8 cellular contexts compared by ENCODE assay signal in the genomic region with DNA sequence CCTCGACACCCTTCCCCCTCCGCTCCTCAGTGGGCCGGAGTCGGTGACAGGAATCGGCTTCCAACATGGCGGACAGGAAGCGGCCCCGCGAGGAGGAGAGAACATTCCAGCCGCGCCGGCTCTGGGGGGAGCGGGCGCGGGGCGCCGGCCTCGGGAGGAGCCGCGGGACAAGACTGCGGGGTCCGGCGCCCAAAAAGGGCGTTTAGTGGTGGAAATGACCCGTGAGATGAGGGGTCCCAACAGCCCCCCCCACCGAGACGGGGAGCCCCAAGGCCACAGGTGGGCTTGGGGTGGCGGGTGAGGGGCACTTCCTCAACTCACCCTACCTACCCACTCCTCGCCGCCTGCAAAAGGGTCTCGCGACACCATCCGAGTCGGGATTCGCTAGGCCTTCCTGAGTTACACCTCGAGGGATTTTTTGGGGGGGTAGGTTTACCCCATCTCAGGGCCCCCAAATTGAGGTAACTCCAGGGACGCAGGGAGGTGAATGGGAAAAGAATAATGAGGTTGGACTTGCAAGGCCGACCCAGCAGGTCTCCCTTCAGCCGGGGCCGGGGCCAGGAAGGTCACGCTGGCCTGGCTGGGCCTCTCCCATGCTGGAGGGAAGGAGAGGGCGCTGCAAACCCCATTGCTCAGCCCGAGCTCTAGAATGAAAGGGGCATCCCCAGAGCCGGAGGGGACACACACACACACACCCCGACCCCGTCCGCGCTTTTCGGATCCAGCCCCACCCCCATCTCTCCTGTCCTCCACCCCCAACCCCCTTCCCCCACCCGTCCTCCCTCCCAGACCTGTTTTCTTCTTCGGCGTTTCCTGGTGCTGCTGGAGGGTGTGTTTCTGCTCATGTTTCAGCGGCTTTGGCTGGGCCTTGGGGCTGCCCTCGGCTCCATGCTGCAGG. TPM values are rescaled to one million over a fixed set of nuclear protein-coding genes. Genes with fewer than 3 reads are reported as not detected.
A peak's percentile ranks its signal among the peaks of the same experiment; 100 is the strongest.
DNase-seq lines count a peak whose midpoint lies in the region; ATAC-seq, FAIRE-seq and TF ChIP-seq lines count a peak whose summit lies in the region.

No MANE protein-coding gene starts in this region.

- in situ Hi-C loops in Panc1 (cut with HindIII; ENCODE audit: low pct_unique_long_range_greater_than_20kb, low sequenced_read_pairs) = no loop called here

- DNase-seq in GM12892 (ENCODE audit: insufficient read length) = peak; percentile 42
- DNase-seq in Panc1 (ENCODE audit: low read depth, low spot score) = no peak
- DNase-seq in activated effector memory CD4-positive, alpha-beta T cell treated with anti-CD3 and anti-CD28 coated beads, Interleukin-2, amount 50 U/mL, for 16 hours = peak; percentile 86
- peak; percentile 42 to 78 for DNase-seq in foreskin fibroblast
- peak; percentile 61 for DNase-seq in stomach
- DNase-seq in NCI-H128 (lab: John Stamatoyannopoulos, UW; ENCODE audit: unreplicated experiment) = no peak

- WGBS in stomach, 5 donors = 0 to 2% (median 0%) methylated on average over 23 to 54 of the region's 54 CpGs

- H3K36me3 ChIP-seq in Panc1 (ENCODE audit: control insufficient read depth, insufficient read depth, low read length) (peaks cover 15% of the 10 kb centered on the region), neural cell (ENCODE audit: insufficient read depth, low read length) (no peaks in the 10 kb centered on the region), stomach (peaks cover 0 to 18% (median 2%) of the 10 kb centered on the region in 4 donors)

- CTCF ChIA-PET in Panc1 (lab: Charles Lee) = interaction anchor here (0.7 to 1.1 kb wide), 4 partner anchors 16 to 298 kb away, joined by 3 to 8 read pairs (median 5); no protein-coding TSS in a partner anchor

- peak overlapping the region; percentile 99 for H3K9ac ChIP-seq in neural cell (ENCODE audit: low read length)

- H3K9me3 ChIP-seq in Panc1 (ENCODE audit: control insufficient read depth, insufficient read depth, low read depth, low read length) = no peaks in the 10 kb centered on the region
- H3K9me3 ChIP-seq in neural cell (ENCODE audit: low read length) = no peaks in the 10 kb centered on the region
- H3K9me3 ChIP-seq in stomach = no peaks in the 10 kb centered on the region

- H3K27ac ChIP-seq in Panc1 (ENCODE audit: low read length) (peak overlapping the region; percentile 96), neural cell (ENCODE audit: low read length) (peak overlapping the region; percentile 100), stomach (peak overlapping the region; percentile 97 to 100 (median 99))

- POLR2A ChIA-PET in Panc1 (lab: Charles Lee) = interaction anchor here (0.6 to 1.4 kb wide), 3 partner anchors 39 to 146 kb away, joined by 3 to 7 read pairs (median 4); no protein-coding TSS in a partner anchor

- peak; percentile 60 for FAIRE-seq in GM12892 (lab: Jason Lieb, UNC)

- no peaks in the 10 kb centered on the region for H3K27me3 ChIP-seq in Panc1 (ENCODE audit: control insufficient read depth, insufficient read depth, low read length)
- H3K27me3 ChIP-seq in neural cell (ENCODE audit: insufficient read depth, low read depth, low read length) = no peaks in the 10 kb centered on the region
- H3K27me3 ChIP-seq in stomach = no peaks in the 10 kb centered on the region

- TF ChIP-seq CTCF in Panc1 (IDR thresholded peaks at IDR 0.05) = no peak
- TF ChIP-seq CTCF in foreskin fibroblast (IDR thresholded peaks at IDR 0.05; ENCODE audit: low read depth, low read length) = no peak
- TF ChIP-seq CTCF in neural cell (IDR thresholded peaks at IDR 0.05; ENCODE audit: poor library complexity, severe bottlenecking) = peak; percentile 16
- TF ChIP-seq CTCF in stomach (IDR thresholded peaks at IDR 0.05) = no peak

- no peak for TF ChIP-seq RAD21 in neural cell (conservative IDR thresholded peaks at IDR 0.05)

- ATAC-seq in HG03520 (IDR thresholded peaks at IDR 0.05; ENCODE audit: unreplicated experiment) (peak; percentile 10), Panc1 (peak; percentile 71)

- peak overlapping the region; percentile 85 to 96 for H3K4me3 ChIP-seq in Panc1 (ENCODE audit: low read depth in 2 of 2, low read length in 2 of 2)
- peak overlapping the region; percentile 61 to 97 for H3K4me3 ChIP-seq in foreskin fibroblast (ENCODE audit: low read depth in 1 of 2, low read length in 2 of 2)
- peak overlapping the region; percentile 98 for H3K4me3 ChIP-seq in neural cell (ENCODE audit: low read length)
- peak overlapping the region; percentile 85 to 99 (median 93) for H3K4me3 ChIP-seq in stomach

- H3K79me2 ChIP-seq in neural cell (replicated peaks; ENCODE audit: insufficient read depth, low read length) = peaks cover 41% of the 10 kb centered on the region

- H4K20me1 ChIP-seq in neural cell (ENCODE audit: insufficient read depth) = peaks cover 4% of the 10 kb centered on the region

- TF ChIP-seq POLR2A in GM12892 (IDR thresholded peaks at IDR 0.05; ENCODE audit: low read depth, low read length) (no peak), stomach (IDR thresholded peaks at IDR 0.05) (no peak)

- intact Hi-C loops in Panc1 (cut with micrococcal nuclease; ENCODE audit: unreplicated experiment) (loop anchor here (5.0 kb wide), 1 partner anchor 99 kb away; a partner anchor contains a TSS), stomach (cut with DNase I; ENCODE audit: low total_unique reads) (no loop called here)

- H3F3A ChIP-seq in neural cell (ENCODE audit: insufficient read depth, low read length, poor library complexity, severe bottlenecking) = peaks cover 9% of the 10 kb centered on the region

- H3K9me2 ChIP-seq in neural cell (ENCODE audit: insufficient read depth, low read length) = no peaks in the 10 kb centered on the region

- no peak overlapping the region for H3K4me2 ChIP-seq in neural cell (ENCODE audit: low read length)

- BruUV-seq in Panc1 (replicated peaks; lab: Mats Ljungman, UMichigan) = TSS peak; percentile 75

- TF ChIP-seq EP300 in neural cell (conservative IDR thresholded peaks at IDR 0.05; ENCODE audit: poor library complexity, severe bottlenecking) (no peak), stomach (IDR thresholded peaks at IDR 0.05) (no peak)

- H3K4me1 ChIP-seq in Panc1 (ENCODE audit: control insufficient read depth, insufficient read depth, low read length) = peaks cover 24% of the 10 kb centered on the region; the same call in 1 of the 2 replicates
- peaks cover 21 to 48% (median 34%) of the 10 kb centered on the region in 4 donors for H3K4me1 ChIP-seq in stomach

- peak overlapping the region; percentile 31 for H2AFZ ChIP-seq in neural cell (ENCODE audit: low read depth, low read length)

TF ChIP-seq in neural cell, 6 proteins besides CTCF, POLR2A, EP300 and RAD21:
- TF ChIP-seq TAF1 (IDR thresholded peaks at IDR 0.05; ENCODE audit: low read depth) = no peak
- TF ChIP-seq MXI1 (conservative IDR thresholded peaks at IDR 0.05; ENCODE audit: poor library complexity, severe bottlenecking) = peak; percentile 54
- TF ChIP-seq POLR2AphosphoS5 (IDR thresholded peaks at IDR 0.05) = no peak
- peak; percentile 24 for TF ChIP-seq SMC3 (conservative IDR thresholded peaks at IDR 0.05; ENCODE audit: poor library complexity)
- TF ChIP-seq, protein P1, sequence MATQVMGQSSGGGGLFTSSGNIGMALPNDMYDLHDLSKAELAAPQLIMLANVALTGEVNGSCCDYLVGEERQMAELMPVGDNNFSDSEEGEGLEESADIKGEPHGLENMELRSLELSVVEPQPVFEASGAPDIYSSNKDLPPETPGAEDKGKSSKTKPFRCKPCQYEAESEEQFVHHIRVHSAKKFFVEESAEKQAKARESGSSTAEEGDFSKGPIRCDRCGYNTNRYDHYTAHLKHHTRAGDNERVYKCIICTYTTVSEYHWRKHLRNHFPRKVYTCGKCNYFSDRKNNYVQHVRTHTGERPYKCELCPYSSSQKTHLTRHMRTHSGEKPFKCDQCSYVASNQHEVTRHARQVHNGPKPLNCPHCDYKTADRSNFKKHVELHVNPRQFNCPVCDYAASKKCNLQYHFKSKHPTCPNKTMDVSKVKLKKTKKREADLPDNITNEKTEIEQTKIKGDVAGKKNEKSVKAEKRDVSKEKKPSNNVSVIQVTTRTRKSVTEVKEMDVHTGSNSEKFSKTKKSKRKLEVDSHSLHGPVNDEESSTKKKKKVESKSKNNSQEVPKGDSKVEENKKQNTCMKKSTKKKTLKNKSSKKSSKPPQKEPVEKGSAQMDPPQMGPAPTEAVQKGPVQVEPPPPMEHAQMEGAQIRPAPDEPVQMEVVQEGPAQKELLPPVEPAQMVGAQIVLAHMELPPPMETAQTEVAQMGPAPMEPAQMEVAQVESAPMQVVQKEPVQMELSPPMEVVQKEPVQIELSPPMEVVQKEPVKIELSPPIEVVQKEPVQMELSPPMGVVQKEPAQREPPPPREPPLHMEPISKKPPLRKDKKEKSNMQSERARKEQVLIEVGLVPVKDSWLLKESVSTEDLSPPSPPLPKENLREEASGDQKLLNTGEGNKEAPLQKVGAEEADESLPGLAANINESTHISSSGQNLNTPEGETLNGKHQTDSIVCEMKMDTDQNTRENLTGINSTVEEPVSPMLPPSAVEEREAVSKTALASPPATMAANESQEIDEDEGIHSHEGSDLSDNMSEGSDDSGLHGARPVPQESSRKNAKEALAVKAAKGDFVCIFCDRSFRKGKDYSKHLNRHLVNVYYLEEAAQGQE (IDR thresholded peaks at IDR 0.05; ENCODE audit: borderline replicate concordance) = no peak
- no peak for TF ChIP-seq EZH2 (IDR thresholded peaks at IDR 0.05; ENCODE audit: borderline replicate concordance, insufficient read depth, low read length, poor library complexity, severe bottlenecking)

RNA-seq across cellular contexts. Expression of a gene that starts 0.7 kb away (rescaled TPM):
- polyA plus RNA-seq in GM12892 (2012; ENCODE audit: missing spikeins) = 15.2 TPM
- total RNA-seq in Panc1 (2021; ENCODE audit: unreplicated experiment) (106 TPM), stomach (100 to 1,000 TPM in 1 of 5 donors, 10 to 100 TPM in 4; 22.0 to 151 (median 39.7) TPM)
- polyA plus RNA-seq in Panc1 (2012; ENCODE audit: insufficient read length) = 71.0 TPM
- polyA plus RNA-seq in neural cell (20.9 and 22.4 TPM in 2 replicates), stomach (1 to 10 TPM; 5.6 to 6.9 (median 6.1) TPM)
- polyA minus RNA-seq in neural cell = 64.0 and 67.7 TPM in 2 replicates

RNA-seq across cellular contexts. Expression of a gene that starts 46.6 kb away (rescaled TPM):
- not detected for polyA plus RNA-seq in GM12892 (2012; ENCODE audit: missing spikeins)
- total RNA-seq in Panc1 (2021; ENCODE audit: unreplicated experiment) = not detected
- not detected for polyA plus RNA-seq in Panc1 (2012; ENCODE audit: insufficient read length)
- not detected in 2 replicates for polyA plus RNA-seq in neural cell
- polyA minus RNA-seq in neural cell = not detected in 2 replicates
- not detected for total RNA-seq in stomach
- not detected for polyA plus RNA-seq in stomach

Comparison
In these comparisons a context has a peak if more than half of its experiments do, and no peak if none do; other contexts are left out.
1. DNase-seq: peak in GM12892 (single experiment), activated effector memory CD4-positive, alpha-beta T cell treated with anti-CD3 and anti-CD28 coated beads, Interleukin-2, amount 50 U/mL, for 16 hours (single experiment), foreskin fibroblast (2 of 2) and stomach (single experiment); none in Panc1 (single experiment) and NCI-H128 (single experiment).
2. Peak in every context shown above with its lines, with median percentiles within 50 percentile points of each other: H3K27ac ChIP-seq and H3K4me3 ChIP-seq.